ENCODE assay signal across 16 cellular contexts in the genomic region with DNA sequence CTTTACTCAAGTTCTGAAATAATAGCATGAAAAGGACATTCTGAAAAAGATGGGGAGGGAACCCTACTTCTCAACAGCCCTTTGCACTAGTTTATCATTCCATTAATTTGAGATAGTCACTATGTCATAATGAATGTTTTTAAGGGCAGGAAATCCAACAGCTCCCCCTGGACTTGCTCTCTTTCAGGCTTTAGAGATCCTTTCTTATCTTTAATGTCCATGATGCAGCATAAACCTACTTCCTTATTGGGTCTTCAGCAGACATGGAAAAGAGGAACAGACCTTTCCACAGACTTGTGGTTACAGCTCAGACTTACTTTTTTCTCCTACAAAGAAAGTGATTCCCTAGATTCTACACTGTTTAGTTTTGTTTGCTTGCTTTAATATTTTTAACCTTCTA.
DNase-seq lines count a peak whose midpoint lies in the region; TF ChIP-seq lines count a peak whose summit lies in the region.
"Had no signal": no experiment of that assay in that cellular context is flagged by ENCODE, and none has a peak within 500 bp of the region (broad histone marks: within the 10 kb centered on the region; RNA-seq: fewer than 3 reads in every experiment).

No MANE protein-coding gene starts in this region.

- DNase-seq in KG1 (lab: John Stamatoyannopoulos, UW) (peak; percentile 21), SKM-1 treated with dmso at 0.1 percent for 144 hours (lab: John Stamatoyannopoulos, UW; ENCODE audit: unreplicated experiment) (peak; percentile 98), fibroblast of the aortic adventitia (ENCODE audit: low read depth) (peak; percentile 12), pons (ENCODE audit: low spot score) (peak; percentile 58), RPMI8226 (no peak), NCI-H510A (lab: John Stamatoyannopoulos, UW) (no peak), GM10266 (ENCODE audit: extremely low spot score) (no peak)
- DNase-seq: activated CD4-positive, alpha-beta T cell treated with anti-CD3 and anti-CD28 coated beads, Interleukin-2, amount 10 ng/mL, durations not matched to agents 24 days and 14 days; activated naive CD4-positive, alpha-beta T cell treated with Interleukin-2 at 50 U/mL for 16 hours; dermis blood vessel endothelial cell; mammary epithelial cell; NCI-H1436; NK-92 treated with Interleukin-12 subunit alpha and Interleukin-12 subunit beta, amount 100 ng/mL, for 24 hours; SHP77; T-helper 9 cell had no signal

- TF ChIP-seq CTCF in fibroblast of the aortic adventitia (IDR thresholded peaks at IDR 0.05; ENCODE audit: insufficient read depth, low read length): no peak
- TF ChIP-seq CTCF in GM10266 (IDR thresholded peaks at IDR 0.05; ENCODE audit: control insufficient read depth, insufficient read depth, low read depth, missing control alignments): no peak

- no peak overlapping the region for H3K4me3 ChIP-seq in fibroblast of the aortic adventitia (ENCODE audit: low read depth, low read length)
- H3K4me3 ChIP-seq: thoracic aorta had no signal

Comparison
In these comparisons a context has a peak if more than half of its experiments do, and no peak if none do; other contexts are left out.
1. DNase-seq: peak in KG1 (single experiment), SKM-1 treated with dmso at 0.1 percent for 144 hours (single experiment), fibroblast of the aortic adventitia (single experiment) and pons (single experiment); none in RPMI8226 (single experiment), NCI-H510A (single experiment) and GM10266 (single experiment).